ENCODE assay signal across 27 cellular contexts in genomic region chr17:32879143-32879542, GRCh38.
"Had no signal": no experiment of that assay in that cellular context is flagged by ENCODE, and none has a peak within 500 bp of the region (broad histone marks: within the 10 kb centered on the region; RNA-seq: fewer than 3 reads in every experiment).

No MANE protein-coding gene starts in this region.

- H3K9me3 ChIP-seq: colonic mucosa, esophagus muscularis mucosa, esophagus squamous epithelium, gastrocnemius medialis, gastroesophageal sphincter, heart left ventricle had no signal

- H3K36me3 ChIP-seq: colonic mucosa, esophagus muscularis mucosa, esophagus squamous epithelium, gastrocnemius medialis, gastroesophageal sphincter, heart left ventricle had no signal

- ATAC-seq: effector memory CD8-positive, alpha-beta T cell; esophagus mucosa; foreskin keratinocyte; gastrocnemius medialis; gastroesophageal sphincter; heart left ventricle had no signal

- DNase-seq: colonic mucosa; cortex of kidney; dermis blood vessel endothelial cell; dorsolateral prefrontal cortex; effector CD4-positive, alpha-beta T cell; effector CD8-positive, alpha-beta T cell; effector memory CD4-positive, alpha-beta T cell; effector memory CD8-positive, alpha-beta T cell; endodermal cell; erythroblast; esophagus squamous epithelium; foreskin fibroblast; foreskin keratinocyte; foreskin melanocyte; gastrocnemius medialis; glutamatergic neuron; head of caudate nucleus; heart left ventricle had no signal

- H3K4me1 ChIP-seq: colonic mucosa, gastrocnemius medialis had no signal

- FAIRE-seq: colon, endometrium, endothelial cell of umbilical vein, frontal cortex had no signal

- H3K4me3 ChIP-seq: colonic mucosa, coronary artery, dorsolateral prefrontal cortex, esophagus muscularis mucosa, esophagus squamous epithelium, gastrocnemius medialis, gastroesophageal sphincter, heart left ventricle had no signal

- H3K27ac ChIP-seq: colonic mucosa, dorsolateral prefrontal cortex, epithelial cell of prostate, esophagus muscularis mucosa, esophagus squamous epithelium, foreskin keratinocyte, gastrocnemius medialis, gastroesophageal sphincter, heart left ventricle had no signal

- H3K27me3 ChIP-seq: colonic mucosa, esophagus squamous epithelium, foreskin keratinocyte, gastroesophageal sphincter had no signal
